ENCODE assay signal across 3 cellular contexts in genomic region chr10:68610023-68610422, GRCh38.
TF ChIP-seq lines count a peak whose summit lies in the region.
"Not testable (repeated sequence)": the region's sequence is repeated elsewhere in the genome, so short reads cannot be mapped to it uniquely, and the experiment has no call there.

No MANE protein-coding gene starts in this region.

TF ChIP-seq in WTC11, 78 proteins besides CTCF, POLR2A, EP300 and RAD21:
- TF ChIP-seq GABPB1 (CRISPR knock-in tag; IDR thresholded peaks at IDR 0.05), result peak; percentile 61

TF ChIP-seq in K562, 482 proteins besides CTCF, POLR2A, EP300 and RAD21:
- 0 out of 2 replicates have a peak, but pooled peaks have one; percentile 20 for TF ChIP-seq ZBTB33 (CRISPR knock-in tag; IDR thresholded peaks at IDR 0.05)
- TF ChIP-seq CEBPB (tag; IDR thresholded peaks at IDR 0.05), result peak; percentile 33
- peak; percentile 26; the same call in 1 of the 2 replicates for TF ChIP-seq CEBPG (CRISPR knock-in tag; IDR thresholded peaks at IDR 0.05)
- TF ChIP-seq CEBPG (tag; conservative IDR thresholded peaks at IDR 0.05 in 1 of 2, IDR thresholded peaks at IDR 0.05 in 1 of 2), result not testable (repeated sequence)

TF ChIP-seq in HepG2, 621 proteins besides CTCF, POLR2A, EP300 and RAD21:
- TF ChIP-seq ATF4 (CRISPR knock-in tag; IDR thresholded peaks at IDR 0.05) (peak in 1 of 2 experiments; percentile 73; a peak in 2 of 4 replicates), CEBPB (IDR thresholded peaks at IDR 0.05; ENCODE audit: borderline replicate concordance, low read depth, low read length) (0 out of 2 replicates have a peak, but pooled peaks have one; percentile 58), ZMYM3 (CRISPR knock-in tag; IDR thresholded peaks at IDR 0.05) (peak; percentile 64; the same call in 1 of the 2 replicates), ZBTB33 (CRISPR knock-in tag; IDR thresholded peaks at IDR 0.05) (peak; percentile 63; the same call in 1 of the 2 replicates), CEBPG (CRISPR knock-in tag; IDR thresholded peaks at IDR 0.05) (peak; percentile 64), ZNF460 (CRISPR knock-in tag; IDR thresholded peaks at IDR 0.05; ENCODE audit: borderline replicate concordance) (peak; percentile 86)
